ENCODE assay signal across 7 cellular contexts in genomic region chr11:65524747-65525658, GRCh38. TPM values are rescaled to one million over a fixed set of nuclear protein-coding genes. Genes with fewer than 3 reads are reported as not detected.
A peak's percentile ranks its signal among the peaks of the same experiment; 100 is the strongest.
DNase-seq lines count a peak whose midpoint lies in the region; ATAC-seq and TF ChIP-seq lines count a peak whose summit lies in the region.

TSS of gene SCYL1 (plus strand) at chr11:65525083. CDS start at chr11:65525154, 71 bp downstream.

- no peaks in the 10 kb centered on the region for H4K20me1 ChIP-seq in OCI-LY1 (ENCODE audit: insufficient read depth, low read length)

- peak; percentile 78 for DNase-seq in activated T-cell treated with anti-CD3 and anti-CD28 coated beads for 48 hours (ENCODE audit: low read depth)
- no peak for DNase-seq in epithelial cell of proximal tubule (ENCODE audit: low read depth)
- DNase-seq in stimulated activated CD8-positive, alpha-beta memory T cell treated with anti-CD3 and anti-CD28 coated beads, Interleukin-4, amount 100 ng/mL, for 48 hours: peak; percentile 87

- peak within 1 kb of the TSS; percentile 84 for H3K4me2 ChIP-seq in OCI-LY1 (ENCODE audit: low read length)

- no peaks in the 10 kb centered on the region for H3K79me2 ChIP-seq in OCI-LY1 (ENCODE audit: insufficient read depth, low read length)

- peak; percentile 69 for TF ChIP-seq POLR2A in GM18505 (IDR thresholded peaks at IDR 0.05; ENCODE audit: borderline replicate concordance, extremely low read depth, insufficient read depth, insufficient read length)

- ATAC-seq in GM18505 (IDR thresholded peaks at IDR 0.05; ENCODE audit: unreplicated experiment) (peak; percentile 64), HG03039 (IDR thresholded peaks at IDR 0.05; ENCODE audit: unreplicated experiment) (peak; percentile 55)

- H3K9me3 ChIP-seq in OCI-LY1 (ENCODE audit: low read length): no peaks in the 10 kb centered on the region
- H3K9me3 ChIP-seq in mucosa of stomach (ENCODE audit: control insufficient read depth, low read length): no peaks in the 10 kb centered on the region

- H3K4me1 ChIP-seq in OCI-LY1 (ENCODE audit: insufficient read depth, low read length, severe bottlenecking) (peaks cover 28% of the 10 kb centered on the region), mucosa of stomach (ENCODE audit: control insufficient read depth, insufficient read depth, low read length) (peaks cover 14% of the 10 kb centered on the region)

- H3K27me3 ChIP-seq in OCI-LY1 (ENCODE audit: insufficient read depth, low read length) (0 out of 2 replicates have a peak, but pooled peaks cover 6% of the 10 kb centered on the region), mucosa of stomach (ENCODE audit: control insufficient read depth, insufficient read depth, low read length) (no peaks in the 10 kb centered on the region)

- peak within 1 kb of the TSS; percentile 96 for H3K4me3 ChIP-seq in OCI-LY1 (ENCODE audit: low read depth, low read length, poor library complexity, severe bottlenecking)
- H3K4me3 ChIP-seq in epithelial cell of proximal tubule (ENCODE audit: low read depth, low read length): peak within 1 kb of the TSS; percentile 96
- H3K4me3 ChIP-seq in mucosa of stomach (ENCODE audit: low read length): peak within 1 kb of the TSS; percentile 81

- H2AFZ ChIP-seq in OCI-LY1 (ENCODE audit: low read length): no peak within 1 kb of the TSS

- peak within 1 kb of the TSS; percentile 97 for H3K9ac ChIP-seq in OCI-LY1 (ENCODE audit: low read length)
- peak within 1 kb of the TSS; percentile 83 for H3K9ac ChIP-seq in mucosa of stomach (ENCODE audit: low read length)

- no peaks in the 10 kb centered on the region for H3K9me2 ChIP-seq in OCI-LY1 (ENCODE audit: low read depth, low read length)

- TF ChIP-seq CTCF in OCI-LY1 (IDR thresholded peaks at IDR 0.05; ENCODE audit: low read length): no peak
- no peak for TF ChIP-seq CTCF in epithelial cell of proximal tubule (conservative IDR thresholded peaks at IDR 0.05; ENCODE audit: low read depth, low read length)

- H3K36me3 ChIP-seq in OCI-LY1 (ENCODE audit: insufficient read depth, low read length) (peaks cover 13% of the 10 kb centered on the region), mucosa of stomach (ENCODE audit: control insufficient read depth, insufficient read depth, low read length) (peaks cover 4% of the 10 kb centered on the region)

- H3F3A ChIP-seq in OCI-LY1 (ENCODE audit: insufficient read depth, low read length): no peaks in the 10 kb centered on the region

- H3K27ac ChIP-seq in OCI-LY1 (ENCODE audit: low read depth, low read length, poor library complexity, severe bottlenecking): no peak within 1 kb of the TSS

RNA-seq across cellular contexts. Expression of gene SCYL1, which starts in this region (rescaled TPM):
- total RNA-seq in epithelial cell of proximal tubule: 81.2 and 101 TPM in 2 replicates
